ENCODE assay signal across 25 cellular contexts in genomic region chr3:59726279-59726678, GRCh38.
DNase-seq lines count a peak whose midpoint lies in the region; FAIRE-seq and TF ChIP-seq lines count a peak whose summit lies in the region.
"Had no signal": no experiment of that assay in that cellular context is flagged by ENCODE, and none has a peak within 500 bp of the region (broad histone marks: within the 10 kb centered on the region; RNA-seq: fewer than 3 reads in every experiment).

No MANE protein-coding gene starts in this region.

- no peak overlapping the region for H4K91ac ChIP-seq in trophoblast cell (ENCODE audit: low read depth, low read length)

- H3K23ac ChIP-seq in trophoblast cell (ENCODE audit: low read length): no peak overlapping the region

- no peak overlapping the region for H3K9ac ChIP-seq in trophoblast cell (ENCODE audit: low read length)

- no peak overlapping the region for H3K4me2 ChIP-seq in trophoblast cell (ENCODE audit: low read length)

- intact Hi-C loops in activated naive CD4-positive, alpha-beta T cell treated with anti-CD3 and anti-CD28 coated beads for 36 hours (cut with micrococcal nuclease): loop anchor here (1.0 kb wide), 1 partner anchor 31 kb away; no protein-coding TSS in a partner anchor

- peaks cover 20% of the 10 kb centered on the region for H3K4me1 Mint-ChIP-seq in activated naive CD4-positive, alpha-beta T cell treated with anti-CD3 and anti-CD28 coated beads for 36 hours (ENCODE audit: low read depth)
- H3K4me1 Mint-ChIP-seq: B cell, IgD-negative memory B cell had no signal

- no peak overlapping the region for H3K27ac Mint-ChIP-seq in activated naive CD4-positive, alpha-beta T cell treated with anti-CD3 and anti-CD28 coated beads for 36 hours
- H3K27ac Mint-ChIP-seq: B cell; CD8-positive, alpha-beta T cell; IgD-negative memory B cell; naive thymus-derived CD8-positive, alpha-beta T cell had no signal

- no peaks in the 10 kb centered on the region for H3K9me3 ChIP-seq in trophoblast cell (ENCODE audit: insufficient read depth, low read depth, low read length)
- H3K9me3 ChIP-seq: colonic mucosa, HAP-1, Peyer's patch, prostate gland, sigmoid colon, stomach had no signal

- no peaks in the 10 kb centered on the region for H3K79me2 ChIP-seq in trophoblast cell (ENCODE audit: control insufficient read depth, insufficient read depth, low read length, poor library complexity)

- CTCF ChIA-PET in activated naive CD4-positive, alpha-beta T cell treated with anti-CD3 and anti-CD28 coated beads for 36 hours (lab: Charles Lee): no interaction called here

- H3K4ac ChIP-seq in trophoblast cell (ENCODE audit: low read depth, low read length): no peak overlapping the region

- H3K9me3 Mint-ChIP-seq in activated naive CD4-positive, alpha-beta T cell treated with anti-CD3 and anti-CD28 coated beads for 36 hours: peaks cover 3% of the 10 kb centered on the region
- H3K9me3 Mint-ChIP-seq: CD8-positive, alpha-beta T cell had no signal

- no peaks in the 10 kb centered on the region for H3K79me1 ChIP-seq in trophoblast cell (ENCODE audit: low read length)

- no peak overlapping the region for H3K14ac ChIP-seq in trophoblast cell (ENCODE audit: low read length)

- no peaks in the 10 kb centered on the region for H3K27me3 Mint-ChIP-seq in activated naive CD4-positive, alpha-beta T cell treated with anti-CD3 and anti-CD28 coated beads for 36 hours (ENCODE audit: low read depth)
- H3K27me3 Mint-ChIP-seq: B cell, IgD-negative memory B cell had no signal

- no peak overlapping the region for H3K18ac ChIP-seq in trophoblast cell (ENCODE audit: low read length)

- DNase-seq in activated naive CD4-positive, alpha-beta T cell treated with anti-CD3 and anti-CD28 coated beads for 36 hours: peak; percentile 49
- no peak for DNase-seq in activated naive CD4-positive, alpha-beta T cell treated with Interleukin-2 at 50 U/mL for 16 hours
- DNase-seq in GM12891 (ENCODE audit: insufficient read length, low spot score): no peak
- DNase-seq in RKO (ENCODE audit: low spot score): peak; percentile 7
- DNase-seq in trophoblast cell: peak; percentile 19 to 64
- DNase-seq in urothelium cell line (ENCODE audit: low spot score): no peak
- no peak for DNase-seq in NCI-H774 (lab: John Stamatoyannopoulos, UW)
- DNase-seq: ACHN; activated CD4-positive, alpha-beta T cell treated with anti-CD3 and anti-CD28 coated beads for 4 hours; CD8-positive, alpha-beta T cell; colonic mucosa; effector CD4-positive, alpha-beta T cell; hippocampal formation; left cardiac atrium; naive thymus-derived CD8-positive, alpha-beta T cell; NCI-H1694; Peyer's patch; sigmoid colon; stomach had no signal

- H2AK5ac ChIP-seq in trophoblast cell (ENCODE audit: low read length): no peak overlapping the region

- no peak overlapping the region for H2AFZ ChIP-seq in trophoblast cell (ENCODE audit: insufficient read depth, low read length, poor library complexity)

- no peaks in the 10 kb centered on the region for H3K36me3 ChIP-seq in trophoblast cell (ENCODE audit: control insufficient read depth in 1 of 2, insufficient read depth in 2 of 2, low read length in 2 of 2)
- H3K36me3 ChIP-seq: colonic mucosa, HAP-1, Peyer's patch, prostate gland, sigmoid colon, stomach had no signal

- H3K36me3 Mint-ChIP-seq in activated naive CD4-positive, alpha-beta T cell treated with anti-CD3 and anti-CD28 coated beads for 36 hours (ENCODE audit: low read depth): no peaks in the 10 kb centered on the region
- H3K36me3 Mint-ChIP-seq: CD8-positive, alpha-beta T cell; IgD-negative memory B cell had no signal

- peaks cover 0 to 2% of the 10 kb centered on the region in 2 experiments for H3K4me1 ChIP-seq in trophoblast cell (ENCODE audit: control insufficient read depth in 1 of 2, insufficient read depth in 2 of 2, low read length in 2 of 2)
- H3K4me1 ChIP-seq: colonic mucosa, HAP-1, Peyer's patch, prostate gland, sigmoid colon, stomach had no signal

- no peak overlapping the region for H4K8ac ChIP-seq in trophoblast cell (ENCODE audit: low read depth, low read length)

- no peak overlapping the region for H3K4me3 ChIP-seq in trophoblast cell (ENCODE audit: low read depth, low read length)
- H3K4me3 ChIP-seq: colonic mucosa, HAP-1, lung, Peyer's patch, prostate gland, sigmoid colon, stomach had no signal

- no CpG with 5 or more reads among the region's 2 CpGs for WGBS in trophoblast cell (ENCODE audit: extremely low coverage, insufficient coverage, insufficient read length)

- no peak overlapping the region for H3K27ac ChIP-seq in trophoblast cell (ENCODE audit: low read depth, low read length)
- H3K27ac ChIP-seq: colonic mucosa, Peyer's patch, prostate gland, sigmoid colon, stomach had no signal

- H2BK120ac ChIP-seq in trophoblast cell (ENCODE audit: insufficient read depth, low read length, poor library complexity): no peak overlapping the region

- H2BK5ac ChIP-seq in trophoblast cell (ENCODE audit: low read depth, low read length, poor library complexity): no peak overlapping the region

- H3K4me3 Mint-ChIP-seq in activated naive CD4-positive, alpha-beta T cell treated with anti-CD3 and anti-CD28 coated beads for 36 hours: no peak overlapping the region
- H3K4me3 Mint-ChIP-seq: B cell; CD8-positive, alpha-beta T cell; IgD-negative memory B cell had no signal

- no peak for TF ChIP-seq POLR2A in GM12891 (IDR thresholded peaks at IDR 0.05; ENCODE audit: low read depth, low read length)

- H4K12ac ChIP-seq in trophoblast cell (ENCODE audit: low read depth, low read length): no peak overlapping the region

- no peaks in the 10 kb centered on the region for H3K27me3 ChIP-seq in trophoblast cell (ENCODE audit: insufficient read depth, low read length)
- H3K27me3 ChIP-seq: colonic mucosa, Peyer's patch, sigmoid colon, stomach had no signal

- peak; percentile 28 for FAIRE-seq in GM12891 (lab: Jason Lieb, UNC)
- no peak for FAIRE-seq in urothelium cell line (lab: Jason Lieb, UNC)
- FAIRE-seq: astrocyte had no signal

- no peak overlapping the region for H2BK12ac ChIP-seq in trophoblast cell (ENCODE audit: low read length)

TF ChIP-seq in GM12891, 5 proteins besides CTCF, POLR2A, EP300 and RAD21:
- TF ChIP-seq POU2F2 (IDR thresholded peaks at IDR 0.05; ENCODE audit: low read depth, low read length) (no peak), PAX5 (IDR thresholded peaks at IDR 0.05; ENCODE audit: insufficient read depth, low read length, severe bottlenecking) (no peak), POLR2AphosphoS5 (IDR thresholded peaks at IDR 0.05; ENCODE audit: low read depth, low read length) (no peak), SPI1 (IDR thresholded peaks at IDR 0.05; ENCODE audit: low read depth, low read length) (no peak), TAF1 (IDR thresholded peaks at IDR 0.05; ENCODE audit: low read depth, low read length) (no peak)
TF ChIP-seq in GM12891: peak in this region for 0.

Comparison
In these comparisons a context has a peak if more than half of its experiments do, and no peak if none do; other contexts are left out.
1. DNase-seq: peak in activated naive CD4-positive, alpha-beta T cell treated with anti-CD3 and anti-CD28 coated beads for 36 hours (single experiment), RKO (single experiment) and trophoblast cell (2 of 2); none in activated naive CD4-positive, alpha-beta T cell treated with Interleukin-2 at 50 U/mL for 16 hours (single experiment), GM12891 (single experiment), urothelium cell line (single experiment) and NCI-H774 (single experiment).